25 cellular contexts compared by ENCODE assay signal in genomic region chr1:64878090-64878489, GRCh38.
DNase-seq lines count a peak whose midpoint lies in the region; ATAC-seq and TF ChIP-seq lines count a peak whose summit lies in the region.
"Had no signal": no experiment of that assay in that cellular context is flagged by ENCODE, and none has a peak within 500 bp of the region (broad histone marks: within the 10 kb centered on the region; RNA-seq: fewer than 3 reads in every experiment).

No MANE protein-coding gene starts in this region.

- no peaks in the 10 kb centered on the region for H3K9me3 Mint-ChIP-seq in activated naive CD4-positive, alpha-beta T cell treated with anti-CD3 and anti-CD28 coated beads, Interleukin-2, amount 50 U/mL, for 24 hours
- H3K9me3 Mint-ChIP-seq in activated naive CD4-positive, alpha-beta T cell treated with anti-CD3 and anti-CD28 coated beads, Interleukin-2, amount 50 U/mL, for 72 hours = no peaks in the 10 kb centered on the region
- H3K9me3 Mint-ChIP-seq in effector memory CD8-positive, alpha-beta T cell = no peaks in the 10 kb centered on the region
- H3K9me3 Mint-ChIP-seq in stimulated activated memory B cell treated with anti-CD40 and anti-IgM and Interleukin-4, amounts not matched to agents 10 μg/mL and 1 μg/mL and 100 μg/mL, for 72 hours = no peaks in the 10 kb centered on the region
- H3K9me3 Mint-ChIP-seq: activated T-cell treated with anti-CD3 and anti-CD28 coated beads, Interleukin-2, amount 50 U/mL, for 72 hours; H9 had no signal

- no peak overlapping the region for H3K4me3 ChIP-seq in HUES48 (ENCODE audit: low read depth, low read length)
- no peak overlapping the region for H3K4me3 ChIP-seq in ascending aorta
- H3K4me3 ChIP-seq: BLaER1, prostate gland had no signal

- intact Hi-C loops in ascending aorta (cut with DNase I) = no loop called here

- peaks cover 86% of the 10 kb centered on the region for H3K4me1 Mint-ChIP-seq in activated naive CD4-positive, alpha-beta T cell treated with anti-CD3 and anti-CD28 coated beads, Interleukin-2, amount 50 U/mL, for 24 hours
- peaks cover 60 to 76% of the 10 kb centered on the region in 2 donors for H3K4me1 Mint-ChIP-seq in effector memory CD8-positive, alpha-beta T cell (ENCODE audit: low read depth in 2 of 2)
- peaks cover 17% of the 10 kb centered on the region for H3K4me1 Mint-ChIP-seq in stimulated activated memory B cell treated with anti-CD40 and anti-IgM and Interleukin-4, amounts not matched to agents 10 μg/mL and 1 μg/mL and 100 μg/mL, for 72 hours

- DNase-seq in activated naive CD4-positive, alpha-beta T cell treated with anti-CD3 and anti-CD28 coated beads, Interleukin-2, amount 50 U/mL, for 72 hours (ENCODE audit: low spot score in 2 of 2) = no peak
- DNase-seq in effector memory CD8-positive, alpha-beta T cell = no peak
- no peak for DNase-seq in stimulated activated CD8-positive, alpha-beta memory T cell treated with anti-CD3 and anti-CD28 coated beads, Interleukin-4, amount 100 ng/mL, for 48 hours
- no peak for DNase-seq in ascending aorta (ENCODE audit: low spot score in 2 of 2)
- DNase-seq: activated CD8-positive, alpha-beta memory T cell treated with anti-CD3 and anti-CD28 coated beads, Interleukin-2, amount 10 ng/mL, durations not matched to agents 7 days and 5 days; activated T-cell treated with anti-CD3 and anti-CD28 coated beads, Interleukin-2, amount 50 U/mL, for 72 hours; caudate nucleus; cortex of kidney; DMS79; effector memory CD4-positive, alpha-beta T cell; H9; Karpas-422; mesendoderm; NCI-H1417; NCI-H2029; NCI-H524 treated with DMSO at 0.1 percent for 48 hours; SK-N-SH had no signal

- H3K4me1 ChIP-seq in HUES48 (ENCODE audit: control insufficient read depth, insufficient read depth, low read length) (peaks cover 15% of the 10 kb centered on the region), ascending aorta (no peaks in the 10 kb centered on the region)
- H3K4me1 ChIP-seq: BLaER1, prostate gland had no signal

- no peaks in the 10 kb centered on the region for H3K27me3 Mint-ChIP-seq in activated naive CD4-positive, alpha-beta T cell treated with anti-CD3 and anti-CD28 coated beads, Interleukin-2, amount 50 U/mL, for 24 hours
- H3K27me3 Mint-ChIP-seq in effector memory CD8-positive, alpha-beta T cell = no peaks in the 10 kb centered on the region
- no peaks in the 10 kb centered on the region for H3K27me3 Mint-ChIP-seq in stimulated activated memory B cell treated with anti-CD40 and anti-IgM and Interleukin-4, amounts not matched to agents 10 μg/mL and 1 μg/mL and 100 μg/mL, for 72 hours
- H3K27me3 Mint-ChIP-seq: activated CD8-positive, alpha-beta memory T cell treated with anti-CD3 and anti-CD28 coated beads, Interleukin-2, amount 10 ng/mL, durations not matched to agents 7 days and 5 days had no signal

- peak overlapping the region; percentile 37 for H3K27ac Mint-ChIP-seq in activated naive CD4-positive, alpha-beta T cell treated with anti-CD3 and anti-CD28 coated beads, Interleukin-2, amount 50 U/mL, for 24 hours
- no peak overlapping the region for H3K27ac Mint-ChIP-seq in activated naive CD4-positive, alpha-beta T cell treated with anti-CD3 and anti-CD28 coated beads, Interleukin-2, amount 50 U/mL, for 72 hours
- H3K27ac Mint-ChIP-seq in effector memory CD8-positive, alpha-beta T cell = peak overlapping the region in 1 of 2 donors; percentile 68
- H3K27ac Mint-ChIP-seq in stimulated activated memory B cell treated with anti-CD40 and anti-IgM and Interleukin-4, amounts not matched to agents 10 μg/mL and 1 μg/mL and 100 μg/mL, for 72 hours = peak overlapping the region; percentile 35

- H3K36me3 ChIP-seq in HUES48 (ENCODE audit: control insufficient read depth, insufficient read depth, low read length) (peaks cover 1% of the 10 kb centered on the region; the same call in 1 of the 2 replicates), ascending aorta (peaks cover 20 to 61% of the 10 kb centered on the region in 2 donors)

- H3K27me3 ChIP-seq in HUES48 (ENCODE audit: control insufficient read depth, insufficient read depth, low read length) = no peaks in the 10 kb centered on the region
- H3K27me3 ChIP-seq in ascending aorta = no peaks in the 10 kb centered on the region
- H3K27me3 ChIP-seq: BLaER1 had no signal

- H3K9ac ChIP-seq in HUES48 (ENCODE audit: low read depth, low read length) = no peak overlapping the region
- H3K9ac ChIP-seq: BLaER1, SK-N-SH had no signal

- TF ChIP-seq CTCF in ascending aorta (IDR thresholded peaks at IDR 0.05) = no peak

- H3K27ac ChIP-seq in HUES48 (ENCODE audit: low read depth, low read length) (peak overlapping the region; percentile 2), ascending aorta (no peak overlapping the region)
- H3K27ac ChIP-seq: BLaER1, prostate gland had no signal

- ATAC-seq in activated naive CD4-positive, alpha-beta T cell treated with anti-CD3 and anti-CD28 coated beads, Interleukin-2, amount 50 U/mL, for 72 hours = no peak
- ATAC-seq in effector memory CD8-positive, alpha-beta T cell (replicated peaks) = no peak
- ATAC-seq in stimulated activated memory B cell treated with anti-CD40 and anti-IgM and Interleukin-4, amounts not matched to agents 10 μg/mL and 1 μg/mL and 100 μg/mL, for 72 hours = no peak
- ATAC-seq: activated CD8-positive, alpha-beta memory T cell treated with anti-CD3 and anti-CD28 coated beads, Interleukin-2, amount 10 ng/mL, durations not matched to agents 7 days and 5 days; activated T-cell treated with anti-CD3 and anti-CD28 coated beads, Interleukin-2, amount 50 U/mL, for 72 hours; left lobe of liver; Right ventricle myocardium inferior; sciatic nerve had no signal

- H3K36me3 Mint-ChIP-seq in activated naive CD4-positive, alpha-beta T cell treated with anti-CD3 and anti-CD28 coated beads, Interleukin-2, amount 50 U/mL, for 24 hours = peaks cover 25% of the 10 kb centered on the region
- H3K36me3 Mint-ChIP-seq in activated naive CD4-positive, alpha-beta T cell treated with anti-CD3 and anti-CD28 coated beads, Interleukin-2, amount 50 U/mL, for 72 hours = peaks cover 23 to 39% of the 10 kb centered on the region in 2 donors
- H3K36me3 Mint-ChIP-seq in effector memory CD8-positive, alpha-beta T cell (ENCODE audit: insufficient read depth) = peaks cover 68% of the 10 kb centered on the region
- peaks cover 48% of the 10 kb centered on the region for H3K36me3 Mint-ChIP-seq in stimulated activated memory B cell treated with anti-CD40 and anti-IgM and Interleukin-4, amounts not matched to agents 10 μg/mL and 1 μg/mL and 100 μg/mL, for 72 hours

- no peak overlapping the region for H3K4me3 Mint-ChIP-seq in activated naive CD4-positive, alpha-beta T cell treated with anti-CD3 and anti-CD28 coated beads, Interleukin-2, amount 50 U/mL, for 24 hours
- peak overlapping the region; percentile 57 to 76 for H3K4me3 Mint-ChIP-seq in effector memory CD8-positive, alpha-beta T cell
- H3K4me3 Mint-ChIP-seq in stimulated activated memory B cell treated with anti-CD40 and anti-IgM and Interleukin-4, amounts not matched to agents 10 μg/mL and 1 μg/mL and 100 μg/mL, for 72 hours = no peak overlapping the region
- H3K4me3 Mint-ChIP-seq: activated CD8-positive, alpha-beta memory T cell treated with anti-CD3 and anti-CD28 coated beads, Interleukin-2, amount 10 ng/mL, durations not matched to agents 7 days and 5 days; H9 had no signal

- H3K9me3 ChIP-seq in HUES48 (ENCODE audit: control insufficient read depth, insufficient read depth, low read length) (no peaks in the 10 kb centered on the region), ascending aorta (no peaks in the 10 kb centered on the region)
- H3K9me3 ChIP-seq: BLaER1, prostate gland, SK-N-SH had no signal

Comparison
In these comparisons a context has a peak if more than half of its experiments do, and no peak if none do; other contexts are left out.
1. H3K27ac Mint-ChIP-seq: peak in activated naive CD4-positive, alpha-beta T cell treated with anti-CD3 and anti-CD28 coated beads, Interleukin-2, amount 50 U/mL, for 24 hours (single experiment) and stimulated activated memory B cell treated with anti-CD40 and anti-IgM and Interleukin-4, amounts not matched to agents 10 μg/mL and 1 μg/mL and 100 μg/mL, for 72 hours (single experiment); none in activated naive CD4-positive, alpha-beta T cell treated with anti-CD3 and anti-CD28 coated beads, Interleukin-2, amount 50 U/mL, for 72 hours (0 of 2).
2. H3K4me3 Mint-ChIP-seq: peak in effector memory CD8-positive, alpha-beta T cell (2 of 2); none in activated naive CD4-positive, alpha-beta T cell treated with anti-CD3 and anti-CD28 coated beads, Interleukin-2, amount 50 U/mL, for 24 hours (single experiment) and stimulated activated memory B cell treated with anti-CD40 and anti-IgM and Interleukin-4, amounts not matched to agents 10 μg/mL and 1 μg/mL and 100 μg/mL, for 72 hours (single experiment).